1 cellular context compared by ENCODE assay signal in the genomic region with DNA sequence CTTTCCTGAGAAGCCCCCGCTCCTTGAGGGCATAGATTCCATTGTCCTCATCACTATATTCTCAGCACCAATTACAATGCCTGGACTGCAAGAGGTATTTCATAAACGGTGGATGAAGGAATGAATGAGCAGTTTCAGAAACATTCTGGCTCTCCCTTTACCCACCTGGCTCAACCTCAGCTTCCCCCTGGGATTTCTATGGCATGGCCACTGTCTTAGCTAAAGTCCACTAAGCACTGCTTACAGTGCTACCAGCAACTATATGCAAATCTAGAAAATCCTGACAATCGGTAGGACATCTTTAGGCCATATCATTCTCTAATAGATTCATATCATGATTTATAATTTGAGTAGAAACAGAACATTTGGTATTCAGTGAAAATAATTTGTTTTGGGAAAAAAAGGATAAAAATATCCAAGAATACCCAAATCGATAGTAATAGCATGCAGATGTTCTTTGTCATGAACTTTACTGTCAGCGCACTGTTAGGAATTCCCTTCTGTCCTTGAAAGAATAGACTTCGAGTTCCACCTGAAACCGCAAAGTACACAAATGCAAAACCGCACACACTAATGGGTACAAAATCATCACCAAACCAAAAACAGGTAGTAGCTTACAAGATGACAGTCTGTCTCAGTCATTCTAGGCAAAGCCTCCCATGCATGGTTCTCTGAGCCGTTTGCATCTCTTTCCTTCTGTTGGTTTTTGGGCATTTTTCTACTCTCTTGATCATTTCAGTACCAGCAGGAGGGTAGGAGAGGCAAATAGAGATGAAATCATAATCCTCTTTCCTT.
TF ChIP-seq lines count a peak whose summit lies in the region.

No MANE protein-coding gene starts in this region.

TF ChIP-seq in GM12878, 131 proteins besides CTCF, POLR2A, EP300 and RAD21 (continued from another document and continues in another):
- TF ChIP-seq, protein P1, sequence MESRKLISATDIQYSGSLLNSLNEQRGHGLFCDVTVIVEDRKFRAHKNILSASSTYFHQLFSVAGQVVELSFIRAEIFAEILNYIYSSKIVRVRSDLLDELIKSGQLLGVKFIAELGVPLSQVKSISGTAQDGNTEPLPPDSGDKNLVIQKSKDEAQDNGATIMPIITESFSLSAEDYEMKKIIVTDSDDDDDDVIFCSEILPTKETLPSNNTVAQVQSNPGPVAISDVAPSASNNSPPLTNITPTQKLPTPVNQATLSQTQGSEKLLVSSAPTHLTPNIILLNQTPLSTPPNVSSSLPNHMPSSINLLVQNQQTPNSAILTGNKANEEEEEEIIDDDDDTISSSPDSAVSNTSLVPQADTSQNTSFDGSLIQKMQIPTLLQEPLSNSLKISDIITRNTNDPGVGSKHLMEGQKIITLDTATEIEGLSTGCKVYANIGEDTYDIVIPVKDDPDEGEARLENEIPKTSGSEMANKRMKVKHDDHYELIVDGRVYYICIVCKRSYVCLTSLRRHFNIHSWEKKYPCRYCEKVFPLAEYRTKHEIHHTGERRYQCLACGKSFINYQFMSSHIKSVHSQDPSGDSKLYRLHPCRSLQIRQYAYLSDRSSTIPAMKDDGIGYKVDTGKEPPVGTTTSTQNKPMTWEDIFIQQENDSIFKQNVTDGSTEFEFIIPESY (IDR thresholded peaks at IDR 0.05): no peak
- TF ChIP-seq SMC3 (IDR thresholded peaks at IDR 0.05; ENCODE audit: borderline replicate concordance, low read length) (no peak), FOS (IDR thresholded peaks at IDR 0.05; ENCODE audit: borderline replicate concordance, extremely low read depth, insufficient read length) (no peak), TAF1 (IDR thresholded peaks at IDR 0.05; ENCODE audit: borderline replicate concordance, low read depth, low read length) (no peak), NRF1 (conservative IDR thresholded peaks at IDR 0.05; ENCODE audit: low read depth, low read length) (no peak), ZNF384 (IDR thresholded peaks at IDR 0.05; ENCODE audit: borderline replicate concordance, low read depth, low read length) (no peak), ZNF24 (IDR thresholded peaks at IDR 0.05) (peak; percentile 62), BRCA1 (IDR thresholded peaks at IDR 0.05; ENCODE audit: low read depth, low read length) (no peak), POU2F2 (IDR thresholded peaks at IDR 0.05; ENCODE audit: borderline replicate concordance, low read depth, low read length) (peak; percentile 59; the same call in 1 of the 3 replicates), SPI1 (IDR thresholded peaks at IDR 0.05; ENCODE audit: borderline replicate concordance, insufficient read depth, low read depth, low read length) (no peak), BACH1 (IDR thresholded peaks at IDR 0.05; ENCODE audit: borderline replicate concordance) (no peak), NR2C2 (IDR thresholded peaks at IDR 0.05; ENCODE audit: borderline replicate concordance, control insufficient read depth, insufficient read length, low read depth) (no peak), NR2C1 (IDR thresholded peaks at IDR 0.05) (no peak), YBX1 (IDR thresholded peaks at IDR 0.05) (no peak), CHD1 (IDR thresholded peaks at IDR 0.05; ENCODE audit: low read depth, low read length) (no peak), SIN3A (IDR thresholded peaks at IDR 0.05; ENCODE audit: low read depth, low read length) (no peak), SUZ12 (IDR thresholded peaks at IDR 0.05; ENCODE audit: unreplicated experiment) (no peak), ZNF217 (IDR thresholded peaks at IDR 0.05) (no peak), PAX8 (IDR thresholded peaks at IDR 0.05) (no peak), MTA3 (IDR thresholded peaks at IDR 0.05; ENCODE audit: borderline replicate concordance, low read length) (0 out of 2 replicates have a peak, but pooled peaks have one; percentile 68), HDAC2 (IDR thresholded peaks at IDR 0.05) (no peak), BCL11A (IDR thresholded peaks at IDR 0.05; ENCODE audit: low read depth, low read length) (peak; percentile 80), RAD51 (IDR thresholded peaks at IDR 0.05) (no peak), PAX5 (IDR thresholded peaks at IDR 0.05; ENCODE audit: borderline replicate concordance, low read depth, low read length) (peak; percentile 48; the same call in 1 of the 2 replicates), ATF7 (IDR thresholded peaks at IDR 0.05; ENCODE audit: low read depth) (peak; percentile 65), FOXK2 (IDR thresholded peaks at IDR 0.05) (no peak), CEBPB (IDR thresholded peaks at IDR 0.05; ENCODE audit: borderline replicate concordance in 1 of 2, low read depth in 2 of 2, low read length in 2 of 2) (peak in 1 of 2 experiments; percentile 45; a peak in 1 of 4 replicates), CHD4 (IDR thresholded peaks at IDR 0.05) (no peak), KAT2A (conservative IDR thresholded peaks at IDR 0.05; ENCODE audit: control insufficient read depth, low read depth, low read length) (no peak)
- TF ChIP-seq, protein P2, sequence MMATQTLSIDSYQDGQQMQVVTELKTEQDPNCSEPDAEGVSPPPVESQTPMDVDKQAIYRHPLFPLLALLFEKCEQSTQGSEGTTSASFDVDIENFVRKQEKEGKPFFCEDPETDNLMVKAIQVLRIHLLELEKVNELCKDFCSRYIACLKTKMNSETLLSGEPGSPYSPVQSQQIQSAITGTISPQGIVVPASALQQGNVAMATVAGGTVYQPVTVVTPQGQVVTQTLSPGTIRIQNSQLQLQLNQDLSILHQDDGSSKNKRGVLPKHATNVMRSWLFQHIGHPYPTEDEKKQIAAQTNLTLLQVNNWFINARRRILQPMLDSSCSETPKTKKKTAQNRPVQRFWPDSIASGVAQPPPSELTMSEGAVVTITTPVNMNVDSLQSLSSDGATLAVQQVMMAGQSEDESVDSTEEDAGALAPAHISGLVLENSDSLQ (IDR thresholded peaks at IDR 0.05): no peak
- TF ChIP-seq, protein P3, sequence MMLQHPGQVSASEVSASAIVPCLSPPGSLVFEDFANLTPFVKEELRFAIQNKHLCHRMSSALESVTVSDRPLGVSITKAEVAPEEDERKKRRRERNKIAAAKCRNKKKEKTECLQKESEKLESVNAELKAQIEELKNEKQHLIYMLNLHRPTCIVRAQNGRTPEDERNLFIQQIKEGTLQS (IDR thresholded peaks at IDR 0.05; ENCODE audit: borderline replicate concordance, extremely low read depth, low read depth, low read length): no peak
- TF ChIP-seq, protein P4, sequence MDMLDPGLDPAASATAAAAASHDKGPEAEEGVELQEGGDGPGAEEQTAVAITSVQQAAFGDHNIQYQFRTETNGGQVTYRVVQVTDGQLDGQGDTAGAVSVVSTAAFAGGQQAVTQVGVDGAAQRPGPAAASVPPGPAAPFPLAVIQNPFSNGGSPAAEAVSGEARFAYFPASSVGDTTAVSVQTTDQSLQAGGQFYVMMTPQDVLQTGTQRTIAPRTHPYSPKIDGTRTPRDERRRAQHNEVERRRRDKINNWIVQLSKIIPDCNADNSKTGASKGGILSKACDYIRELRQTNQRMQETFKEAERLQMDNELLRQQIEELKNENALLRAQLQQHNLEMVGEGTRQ (IDR thresholded peaks at IDR 0.05; ENCODE audit: borderline replicate concordance, low read depth, low read length): no peak
- TF ChIP-seq, protein P5, sequence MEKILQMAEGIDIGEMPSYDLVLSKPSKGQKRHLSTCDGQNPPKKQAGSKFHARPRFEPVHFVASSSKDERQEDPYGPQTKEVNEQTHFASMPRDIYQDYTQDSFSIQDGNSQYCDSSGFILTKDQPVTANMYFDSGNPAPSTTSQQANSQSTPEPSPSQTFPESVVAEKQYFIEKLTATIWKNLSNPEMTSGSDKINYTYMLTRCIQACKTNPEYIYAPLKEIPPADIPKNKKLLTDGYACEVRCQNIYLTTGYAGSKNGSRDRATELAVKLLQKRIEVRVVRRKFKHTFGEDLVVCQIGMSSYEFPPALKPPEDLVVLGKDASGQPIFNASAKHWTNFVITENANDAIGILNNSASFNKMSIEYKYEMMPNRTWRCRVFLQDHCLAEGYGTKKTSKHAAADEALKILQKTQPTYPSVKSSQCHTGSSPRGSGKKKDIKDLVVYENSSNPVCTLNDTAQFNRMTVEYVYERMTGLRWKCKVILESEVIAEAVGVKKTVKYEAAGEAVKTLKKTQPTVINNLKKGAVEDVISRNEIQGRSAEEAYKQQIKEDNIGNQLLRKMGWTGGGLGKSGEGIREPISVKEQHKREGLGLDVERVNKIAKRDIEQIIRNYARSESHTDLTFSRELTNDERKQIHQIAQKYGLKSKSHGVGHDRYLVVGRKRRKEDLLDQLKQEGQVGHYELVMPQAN (conservative IDR thresholded peaks at IDR 0.05): no peak
- TF ChIP-seq, protein P6, sequence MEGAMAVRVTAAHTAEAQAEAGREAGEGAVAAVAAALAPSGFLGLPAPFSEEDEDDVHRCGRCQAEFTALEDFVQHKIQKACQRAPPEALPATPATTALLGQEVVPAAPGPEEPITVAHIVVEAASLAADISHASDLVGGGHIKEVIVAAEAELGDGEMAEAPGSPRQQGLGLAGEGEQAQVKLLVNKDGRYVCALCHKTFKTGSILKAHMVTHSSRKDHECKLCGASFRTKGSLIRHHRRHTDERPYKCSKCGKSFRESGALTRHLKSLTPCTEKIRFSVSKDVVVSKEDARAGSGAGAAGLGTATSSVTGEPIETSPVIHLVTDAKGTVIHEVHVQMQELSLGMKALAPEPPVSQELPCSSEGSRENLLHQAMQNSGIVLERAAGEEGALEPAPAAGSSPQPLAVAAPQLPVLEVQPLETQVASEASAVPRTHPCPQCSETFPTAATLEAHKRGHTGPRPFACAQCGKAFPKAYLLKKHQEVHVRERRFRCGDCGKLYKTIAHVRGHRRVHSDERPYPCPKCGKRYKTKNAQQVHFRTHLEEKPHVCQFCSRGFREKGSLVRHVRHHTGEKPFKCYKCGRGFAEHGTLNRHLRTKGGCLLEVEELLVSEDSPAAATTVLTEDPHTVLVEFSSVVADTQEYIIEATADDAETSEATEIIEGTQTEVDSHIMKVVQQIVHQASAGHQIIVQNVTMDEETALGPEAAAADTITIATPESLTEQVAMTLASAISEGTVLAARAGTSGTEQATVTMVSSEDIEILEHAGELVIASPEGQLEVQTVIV (IDR thresholded peaks at IDR 0.05; ENCODE audit: borderline replicate concordance, partially characterized antibody): no peak
- TF ChIP-seq, protein P7, sequence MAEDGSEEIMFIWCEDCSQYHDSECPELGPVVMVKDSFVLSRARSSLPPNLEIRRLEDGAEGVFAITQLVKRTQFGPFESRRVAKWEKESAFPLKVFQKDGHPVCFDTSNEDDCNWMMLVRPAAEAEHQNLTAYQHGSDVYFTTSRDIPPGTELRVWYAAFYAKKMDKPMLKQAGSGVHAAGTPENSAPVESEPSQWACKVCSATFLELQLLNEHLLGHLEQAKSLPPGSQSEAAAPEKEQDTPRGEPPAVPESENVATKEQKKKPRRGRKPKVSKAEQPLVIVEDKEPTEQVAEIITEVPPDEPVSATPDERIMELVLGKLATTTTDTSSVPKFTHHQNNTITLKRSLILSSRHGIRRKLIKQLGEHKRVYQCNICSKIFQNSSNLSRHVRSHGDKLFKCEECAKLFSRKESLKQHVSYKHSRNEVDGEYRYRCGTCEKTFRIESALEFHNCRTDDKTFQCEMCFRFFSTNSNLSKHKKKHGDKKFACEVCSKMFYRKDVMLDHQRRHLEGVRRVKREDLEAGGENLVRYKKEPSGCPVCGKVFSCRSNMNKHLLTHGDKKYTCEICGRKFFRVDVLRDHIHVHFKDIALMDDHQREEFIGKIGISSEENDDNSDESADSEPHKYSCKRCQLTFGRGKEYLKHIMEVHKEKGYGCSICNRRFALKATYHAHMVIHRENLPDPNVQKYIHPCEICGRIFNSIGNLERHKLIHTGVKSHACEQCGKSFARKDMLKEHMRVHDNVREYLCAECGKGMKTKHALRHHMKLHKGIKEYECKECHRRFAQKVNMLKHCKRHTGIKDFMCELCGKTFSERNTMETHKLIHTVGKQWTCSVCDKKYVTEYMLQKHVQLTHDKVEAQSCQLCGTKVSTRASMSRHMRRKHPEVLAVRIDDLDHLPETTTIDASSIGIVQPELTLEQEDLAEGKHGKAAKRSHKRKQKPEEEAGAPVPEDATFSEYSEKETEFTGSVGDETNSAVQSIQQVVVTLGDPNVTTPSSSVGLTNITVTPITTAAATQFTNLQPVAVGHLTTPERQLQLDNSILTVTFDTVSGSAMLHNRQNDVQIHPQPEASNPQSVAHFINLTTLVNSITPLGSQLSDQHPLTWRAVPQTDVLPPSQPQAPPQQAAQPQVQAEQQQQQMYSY (CRISPR knock-in tag; IDR thresholded peaks at IDR 0.05): no peak
- TF ChIP-seq, protein P8, sequence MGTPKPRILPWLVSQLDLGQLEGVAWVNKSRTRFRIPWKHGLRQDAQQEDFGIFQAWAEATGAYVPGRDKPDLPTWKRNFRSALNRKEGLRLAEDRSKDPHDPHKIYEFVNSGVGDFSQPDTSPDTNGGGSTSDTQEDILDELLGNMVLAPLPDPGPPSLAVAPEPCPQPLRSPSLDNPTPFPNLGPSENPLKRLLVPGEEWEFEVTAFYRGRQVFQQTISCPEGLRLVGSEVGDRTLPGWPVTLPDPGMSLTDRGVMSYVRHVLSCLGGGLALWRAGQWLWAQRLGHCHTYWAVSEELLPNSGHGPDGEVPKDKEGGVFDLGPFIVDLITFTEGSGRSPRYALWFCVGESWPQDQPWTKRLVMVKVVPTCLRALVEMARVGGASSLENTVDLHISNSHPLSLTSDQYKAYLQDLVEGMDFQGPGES (IDR thresholded peaks at IDR 0.05): no peak
- TF ChIP-seq, protein P9, sequence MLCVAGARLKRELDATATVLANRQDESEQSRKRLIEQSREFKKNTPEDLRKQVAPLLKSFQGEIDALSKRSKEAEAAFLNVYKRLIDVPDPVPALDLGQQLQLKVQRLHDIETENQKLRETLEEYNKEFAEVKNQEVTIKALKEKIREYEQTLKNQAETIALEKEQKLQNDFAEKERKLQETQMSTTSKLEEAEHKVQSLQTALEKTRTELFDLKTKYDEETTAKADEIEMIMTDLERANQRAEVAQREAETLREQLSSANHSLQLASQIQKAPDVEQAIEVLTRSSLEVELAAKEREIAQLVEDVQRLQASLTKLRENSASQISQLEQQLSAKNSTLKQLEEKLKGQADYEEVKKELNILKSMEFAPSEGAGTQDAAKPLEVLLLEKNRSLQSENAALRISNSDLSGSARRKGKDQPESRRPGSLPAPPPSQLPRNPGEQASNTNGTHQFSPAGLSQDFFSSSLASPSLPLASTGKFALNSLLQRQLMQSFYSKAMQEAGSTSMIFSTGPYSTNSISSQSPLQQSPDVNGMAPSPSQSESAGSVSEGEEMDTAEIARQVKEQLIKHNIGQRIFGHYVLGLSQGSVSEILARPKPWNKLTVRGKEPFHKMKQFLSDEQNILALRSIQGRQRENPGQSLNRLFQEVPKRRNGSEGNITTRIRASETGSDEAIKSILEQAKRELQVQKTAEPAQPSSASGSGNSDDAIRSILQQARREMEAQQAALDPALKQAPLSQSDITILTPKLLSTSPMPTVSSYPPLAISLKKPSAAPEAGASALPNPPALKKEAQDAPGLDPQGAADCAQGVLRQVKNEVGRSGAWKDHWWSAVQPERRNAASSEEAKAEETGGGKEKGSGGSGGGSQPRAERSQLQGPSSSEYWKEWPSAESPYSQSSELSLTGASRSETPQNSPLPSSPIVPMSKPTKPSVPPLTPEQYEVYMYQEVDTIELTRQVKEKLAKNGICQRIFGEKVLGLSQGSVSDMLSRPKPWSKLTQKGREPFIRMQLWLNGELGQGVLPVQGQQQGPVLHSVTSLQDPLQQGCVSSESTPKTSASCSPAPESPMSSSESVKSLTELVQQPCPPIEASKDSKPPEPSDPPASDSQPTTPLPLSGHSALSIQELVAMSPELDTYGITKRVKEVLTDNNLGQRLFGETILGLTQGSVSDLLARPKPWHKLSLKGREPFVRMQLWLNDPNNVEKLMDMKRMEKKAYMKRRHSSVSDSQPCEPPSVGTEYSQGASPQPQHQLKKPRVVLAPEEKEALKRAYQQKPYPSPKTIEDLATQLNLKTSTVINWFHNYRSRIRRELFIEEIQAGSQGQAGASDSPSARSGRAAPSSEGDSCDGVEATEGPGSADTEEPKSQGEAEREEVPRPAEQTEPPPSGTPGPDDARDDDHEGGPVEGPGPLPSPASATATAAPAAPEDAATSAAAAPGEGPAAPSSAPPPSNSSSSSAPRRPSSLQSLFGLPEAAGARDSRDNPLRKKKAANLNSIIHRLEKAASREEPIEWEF (IDR thresholded peaks at IDR 0.05; ENCODE audit: insufficient replicate concordance, low read depth, low read length): no peak
